Comparison of ENCODE assay signal across 15 cellular contexts in the genomic region with DNA sequence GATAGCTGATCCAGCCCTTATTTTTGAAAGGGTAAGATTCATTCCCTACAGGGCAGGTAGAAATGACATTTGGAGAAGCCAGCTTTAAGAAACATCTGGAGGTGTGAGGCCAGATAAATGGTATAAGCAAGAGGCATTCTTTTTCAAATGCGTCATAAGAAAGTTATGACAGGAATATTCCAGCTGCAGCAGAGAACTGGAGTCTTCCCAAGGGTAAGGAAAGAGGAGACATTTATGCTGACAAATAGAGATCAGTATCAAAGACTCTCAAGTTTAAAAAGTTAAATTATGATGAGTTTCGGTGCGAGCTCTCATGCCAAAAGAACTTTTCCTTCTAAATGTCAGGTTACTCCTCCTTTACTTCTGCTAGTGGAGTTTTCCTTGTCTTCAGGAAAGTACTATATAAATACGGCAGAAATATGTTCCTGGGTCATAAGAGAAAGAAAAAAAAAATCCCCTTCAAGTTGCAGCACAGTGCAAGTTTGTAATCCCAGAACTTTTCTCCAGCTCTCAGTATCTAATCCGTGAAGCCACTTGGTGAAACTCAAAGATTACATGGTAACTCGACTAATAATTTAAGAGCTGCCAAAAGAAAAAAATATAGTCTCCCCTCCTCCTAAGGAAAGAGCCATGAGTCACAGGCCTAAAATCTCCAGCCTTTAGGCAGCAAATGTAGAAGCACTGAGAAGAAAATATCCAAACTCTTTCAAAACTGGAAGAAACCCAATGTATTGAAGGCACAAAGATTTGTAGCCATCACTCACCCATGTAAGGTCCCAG.
DNase-seq lines count a peak whose midpoint lies in the region; ATAC-seq and TF ChIP-seq lines count a peak whose summit lies in the region.
"Had no signal": no experiment of that assay in that cellular context is flagged by ENCODE, and none has a peak within 500 bp of the region (broad histone marks: within the 10 kb centered on the region; RNA-seq: fewer than 3 reads in every experiment).

No MANE protein-coding gene starts in this region.

- no peaks in the 10 kb centered on the region for H3K27me3 ChIP-seq in SK-N-SH (ENCODE audit: insufficient read depth)
- no peaks in the 10 kb centered on the region for H3K27me3 ChIP-seq in trophoblast cell (ENCODE audit: insufficient read depth, low read length)

- CTCF ChIA-PET in SK-N-SH (lab: Yijun Ruan, JAX), result interaction anchor here (0.9 to 1.6 kb wide), 2 partner anchors 12 to 15 kb away, joined by 3 read pairs; no protein-coding TSS in a partner anchor

- H3K4ac ChIP-seq in trophoblast cell (ENCODE audit: low read depth, low read length), result no peak overlapping the region

- H3K27me3 Mint-ChIP-seq in T-helper 17 cell, result no peaks in the 10 kb centered on the region

- H3K9me2 ChIP-seq in SK-N-SH, result no peaks in the 10 kb centered on the region

- H3K27ac Mint-ChIP-seq in T-helper 17 cell, result no peak overlapping the region

- no peak overlapping the region for H3K18ac ChIP-seq in trophoblast cell (ENCODE audit: low read length)

- H3K79me2 ChIP-seq in SK-N-SH (ENCODE audit: insufficient read depth) (no peaks in the 10 kb centered on the region), trophoblast cell (ENCODE audit: control insufficient read depth, insufficient read depth, low read length, poor library complexity) (no peaks in the 10 kb centered on the region)

- no peak for TF ChIP-seq CTCF in AG10803 (conservative IDR thresholded peaks at IDR 0.05; ENCODE audit: low read length)
- TF ChIP-seq CTCF in SK-N-SH (IDR thresholded peaks at IDR 0.05), result no peak
- TF ChIP-seq CTCF in fibroblast of the aortic adventitia (IDR thresholded peaks at IDR 0.05; ENCODE audit: insufficient read depth, low read length), result no peak
- TF ChIP-seq CTCF in GM13976 (IDR thresholded peaks at IDR 0.05; ENCODE audit: borderline replicate concordance, control extremely low read depth, extremely low read depth, insufficient read depth, missing control alignments), result no peak

- H3K27ac ChIP-seq in SK-N-SH (ENCODE audit: low read depth in 2 of 2, low read length in 1 of 2) (peak overlapping the region; percentile 76 to 87), trophoblast cell (ENCODE audit: low read depth, low read length) (no peak overlapping the region)

- H3K4me1 ChIP-seq in SK-N-SH (ENCODE audit: control insufficient read depth in 1 of 2, insufficient read depth in 2 of 2, low read depth in 1 of 2, low read length in 1 of 2) (peaks cover 9 to 14% of the 10 kb centered on the region in 2 experiments), trophoblast cell (ENCODE audit: control insufficient read depth in 1 of 2, insufficient read depth in 2 of 2, low read length in 2 of 2) (no peaks in the 10 kb centered on the region)

- in situ Hi-C loops in GM13976 (cut with MboI; ENCODE audit: low sequenced_read_pairs, unreplicated experiment), result no loop called here

- H4K8ac ChIP-seq in trophoblast cell (ENCODE audit: low read depth, low read length), result no peak overlapping the region

- H3K23ac ChIP-seq in trophoblast cell (ENCODE audit: low read length), result no peak overlapping the region

- no peak for ATAC-seq in T-helper 17 cell

- H4K20me1 ChIP-seq in SK-N-SH (ENCODE audit: insufficient read depth), result no peaks in the 10 kb centered on the region

- H3K9ac ChIP-seq in SK-N-SH (peak overlapping the region; percentile 36; the same call in 1 of the 2 replicates), trophoblast cell (ENCODE audit: low read length) (no peak overlapping the region)

- H3K4me3 Mint-ChIP-seq in T-helper 17 cell, result no peak overlapping the region

- POLR2A ChIA-PET in SK-N-SH (lab: Yijun Ruan, JAX), result no interaction called here

- 24% methylated on average over 6 of the region's 6 CpGs for WGBS in SK-N-SH (ENCODE audit: low lambda C conversion rate)
- no CpG with 5 or more reads among the region's 6 CpGs for WGBS in trophoblast cell (ENCODE audit: extremely low coverage, insufficient coverage, insufficient read length)

- H2BK120ac ChIP-seq in trophoblast cell (ENCODE audit: insufficient read depth, low read length, poor library complexity), result no peak overlapping the region

- no peaks in the 10 kb centered on the region for H3K79me1 ChIP-seq in trophoblast cell (ENCODE audit: low read length)

- H4K91ac ChIP-seq in trophoblast cell (ENCODE audit: low read depth, low read length), result no peak overlapping the region

- DNase-seq in AG10803 (ENCODE audit: low read depth), result peak; percentile 82
- DNase-seq in SK-N-SH, result no peak
- DNase-seq in fibroblast of the aortic adventitia (ENCODE audit: low read depth), result peak; percentile 85
- DNase-seq in trophoblast cell, result peak; percentile 30 to 83
- no peak for DNase-seq in GM13976 (ENCODE audit: low spot score)
- DNase-seq in T-helper 17 cell, result no peak
- no peak for DNase-seq in KG1 (lab: John Stamatoyannopoulos, UW)
- DNase-seq in glomerular visceral epithelial cell (ENCODE audit: extremely low spot score), result no peak
- DNase-seq: DMS53; effector CD4-positive, alpha-beta T cell; H7; hypothalamus; NCI-H1417; NCI-H526; RPMI8226 had no signal

- H3K4me1 Mint-ChIP-seq in T-helper 17 cell, result no peaks in the 10 kb centered on the region

- no peak overlapping the region for H2BK5ac ChIP-seq in trophoblast cell (ENCODE audit: low read depth, low read length, poor library complexity)

- H3K4me2 ChIP-seq in SK-N-SH, result peak overlapping the region; percentile 55
- H3K4me2 ChIP-seq in trophoblast cell (ENCODE audit: low read length), result no peak overlapping the region

- no peak overlapping the region for H2BK12ac ChIP-seq in trophoblast cell (ENCODE audit: low read length)

- H3K14ac ChIP-seq in trophoblast cell (ENCODE audit: low read length), result no peak overlapping the region

- no peaks in the 10 kb centered on the region for H3K36me3 ChIP-seq in SK-N-SH (replicated peaks in 1 of 2; ENCODE audit: control insufficient read depth in 1 of 2, insufficient read depth in 2 of 2, low read length in 1 of 2)
- H3K36me3 ChIP-seq in trophoblast cell (ENCODE audit: control insufficient read depth in 1 of 2, insufficient read depth in 2 of 2, low read length in 2 of 2), result no peaks in the 10 kb centered on the region

- H2AFZ ChIP-seq in SK-N-SH (ENCODE audit: low read depth) (peak overlapping the region; percentile 71), trophoblast cell (ENCODE audit: insufficient read depth, low read length, poor library complexity) (no peak overlapping the region)

- no peak overlapping the region for H2AK5ac ChIP-seq in trophoblast cell (ENCODE audit: low read length)

- H3K4me3 ChIP-seq in AG10803 (ENCODE audit: low read length), result no peak overlapping the region
- peak overlapping the region in 1 of 2 experiments; percentile 22; a peak in 1 of 4 replicates for H3K4me3 ChIP-seq in SK-N-SH (ENCODE audit: low read depth in 2 of 2, low read length in 1 of 2)
- H3K4me3 ChIP-seq in fibroblast of the aortic adventitia (ENCODE audit: low read depth, low read length), result peak overlapping the region; percentile 9
- H3K4me3 ChIP-seq in trophoblast cell (ENCODE audit: low read depth, low read length), result no peak overlapping the region

- TF ChIP-seq RAD21 in SK-N-SH (IDR thresholded peaks at IDR 0.05; ENCODE audit: low read length), result no peak

- peak in 1 of 2 experiments; percentile 63; a peak in 2 of 4 replicates for TF ChIP-seq EP300 in SK-N-SH (IDR thresholded peaks at IDR 0.05; ENCODE audit: borderline replicate concordance in 1 of 2, low read depth in 1 of 2, low read length in 1 of 2)

- H3K9me3 ChIP-seq in SK-N-SH (no peaks in the 10 kb centered on the region), trophoblast cell (ENCODE audit: insufficient read depth, low read depth, low read length) (no peaks in the 10 kb centered on the region), T-helper 17 cell (ENCODE audit: control insufficient read depth, low read length, poor library complexity, severe bottlenecking) (no peaks in the 10 kb centered on the region)

- no peaks in the 10 kb centered on the region for H3K36me3 Mint-ChIP-seq in T-helper 17 cell (ENCODE audit: low read depth)

- peaks cover 16% of the 10 kb centered on the region for H3F3A ChIP-seq in SK-N-SH (replicated peaks; ENCODE audit: insufficient read depth)

- H4K12ac ChIP-seq in trophoblast cell (ENCODE audit: low read depth, low read length), result no peak overlapping the region

TF ChIP-seq in SK-N-SH, 30 proteins besides CTCF, POLR2A, EP300 and RAD21:
- TF ChIP-seq RFX5 (IDR thresholded peaks at IDR 0.05; ENCODE audit: low read length) (no peak), TCF12 (IDR thresholded peaks at IDR 0.05) (peak; percentile 66), SIN3A (IDR thresholded peaks at IDR 0.05; ENCODE audit: borderline replicate concordance, low read depth, low read length) (no peak), YY1 (IDR thresholded peaks at IDR 0.05; ENCODE audit: low read depth) (no peak), EZH2phosphoT487 (IDR thresholded peaks at IDR 0.05; ENCODE audit: borderline replicate concordance, low read depth) (no peak), TEAD4 (IDR thresholded peaks at IDR 0.05; ENCODE audit: borderline replicate concordance, insufficient read depth) (peak; percentile 37; the same call in 1 of the 2 replicates), GATA2 (CRISPR knock-in tag; IDR thresholded peaks at IDR 0.05) (no peak), MEF2A (IDR thresholded peaks at IDR 0.05; ENCODE audit: borderline replicate concordance, low read depth) (no peak), NFIC (IDR thresholded peaks at IDR 0.05; ENCODE audit: borderline replicate concordance) (peak; percentile 54), JUND (IDR thresholded peaks at IDR 0.05) (peak; percentile 72), FOSL2 (IDR thresholded peaks at IDR 0.05; ENCODE audit: borderline replicate concordance, low read depth) (peak; percentile 53; the same call in 1 of the 2 replicates)
- TF ChIP-seq, protein P1, sequence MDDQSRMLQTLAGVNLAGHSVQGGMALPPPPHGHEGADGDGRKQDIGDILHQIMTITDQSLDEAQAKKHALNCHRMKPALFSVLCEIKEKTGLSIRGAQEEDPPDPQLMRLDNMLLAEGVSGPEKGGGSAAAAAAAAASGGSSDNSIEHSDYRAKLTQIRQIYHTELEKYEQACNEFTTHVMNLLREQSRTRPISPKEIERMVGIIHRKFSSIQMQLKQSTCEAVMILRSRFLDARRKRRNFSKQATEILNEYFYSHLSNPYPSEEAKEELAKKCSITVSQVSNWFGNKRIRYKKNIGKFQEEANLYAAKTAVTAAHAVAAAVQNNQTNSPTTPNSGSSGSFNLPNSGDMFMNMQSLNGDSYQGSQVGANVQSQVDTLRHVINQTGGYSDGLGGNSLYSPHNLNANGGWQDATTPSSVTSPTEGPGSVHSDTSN (IDR thresholded peaks at IDR 0.05), result peak; percentile 72
- TF ChIP-seq, protein P2, sequence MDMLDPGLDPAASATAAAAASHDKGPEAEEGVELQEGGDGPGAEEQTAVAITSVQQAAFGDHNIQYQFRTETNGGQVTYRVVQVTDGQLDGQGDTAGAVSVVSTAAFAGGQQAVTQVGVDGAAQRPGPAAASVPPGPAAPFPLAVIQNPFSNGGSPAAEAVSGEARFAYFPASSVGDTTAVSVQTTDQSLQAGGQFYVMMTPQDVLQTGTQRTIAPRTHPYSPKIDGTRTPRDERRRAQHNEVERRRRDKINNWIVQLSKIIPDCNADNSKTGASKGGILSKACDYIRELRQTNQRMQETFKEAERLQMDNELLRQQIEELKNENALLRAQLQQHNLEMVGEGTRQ (IDR thresholded peaks at IDR 0.05; ENCODE audit: borderline replicate concordance, low read depth, low read length), result no peak

Comparison
In these comparisons a context has a peak if more than half of its experiments do, and no peak if none do; other contexts are left out.
1. DNase-seq: peak in AG10803 (single experiment), fibroblast of the aortic adventitia (single experiment) and trophoblast cell (2 of 2); none in SK-N-SH (single experiment), GM13976 (single experiment), T-helper 17 cell (0 of 3), KG1 (single experiment) and glomerular visceral epithelial cell (single experiment).